Comparison of ENCODE assay signal across 12 cellular contexts in the genomic region with DNA sequence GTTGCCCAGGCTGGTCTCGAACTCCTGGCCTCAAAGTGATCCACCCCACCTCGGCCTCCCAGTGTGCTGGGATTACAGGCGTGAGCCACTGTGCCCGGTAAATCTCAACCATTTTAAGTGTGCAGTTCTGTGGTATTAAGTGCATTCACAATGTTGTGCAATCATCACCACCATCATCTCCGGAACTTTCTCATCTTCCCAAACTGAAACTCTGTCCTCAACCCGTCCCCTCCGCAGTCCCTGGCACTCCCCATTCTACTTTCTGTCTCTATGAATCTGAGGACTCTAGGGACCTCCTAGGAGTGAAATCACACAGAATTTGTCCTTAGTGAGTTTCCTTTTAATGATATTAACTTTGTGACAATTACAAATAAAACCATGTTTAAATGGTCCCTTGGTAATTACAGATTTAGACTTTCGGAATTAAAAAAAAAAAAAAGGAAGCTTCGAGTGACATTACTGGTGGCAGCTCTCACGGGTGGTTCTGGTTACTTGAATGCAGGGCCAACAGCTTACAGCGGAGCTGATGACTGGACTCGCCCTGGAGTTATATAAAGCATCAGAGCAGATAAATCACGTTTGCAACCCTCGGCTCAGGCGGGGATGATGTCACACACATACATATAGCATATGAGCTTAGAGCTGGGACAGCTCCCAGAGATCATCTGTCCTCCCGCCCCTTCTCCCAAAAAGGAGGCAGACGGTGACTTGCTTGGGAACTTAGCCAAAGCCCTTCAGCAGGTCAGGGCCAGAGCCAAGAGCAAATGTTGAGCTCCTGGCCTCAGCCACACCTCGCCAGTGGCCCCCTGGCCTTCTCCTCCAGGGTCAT.
DNase-seq lines count a peak whose midpoint lies in the region; ATAC-seq and TF ChIP-seq lines count a peak whose summit lies in the region.
"Had no signal": no experiment of that assay in that cellular context is flagged by ENCODE, and none has a peak within 500 bp of the region (broad histone marks: within the 10 kb centered on the region; RNA-seq: fewer than 3 reads in every experiment).

No MANE protein-coding gene starts in this region.

- ATAC-seq in HG02678 (IDR thresholded peaks at IDR 0.05; ENCODE audit: unreplicated experiment) = no peak
- ATAC-seq in GM21786 (IDR thresholded peaks at IDR 0.05; ENCODE audit: unreplicated experiment) = no peak
- ATAC-seq in CD8-positive, alpha-beta T cell = no peak
- no peak for ATAC-seq in HG03095 (IDR thresholded peaks at IDR 0.05; ENCODE audit: unreplicated experiment)

- H3K4me1 ChIP-seq in CD8-positive, alpha-beta T cell (ENCODE audit: insufficient read depth, low read length) = no peaks in the 10 kb centered on the region
- H3K4me1 ChIP-seq: parathyroid adenoma, thyroid gland had no signal

- CTCF ChIA-PET in CD8-positive, alpha-beta T cell (lab: Charles Lee) = interaction anchor here (0.6 to 0.9 kb wide), 2 partner anchors 41 to 170 kb away, joined by 4 to 5 read pairs; no protein-coding TSS in a partner anchor

- peak overlapping the region; percentile 17 for H3K4me3 ChIP-seq in fibroblast of pulmonary artery (replicated peaks; ENCODE audit: low read depth, low read length)
- no peak overlapping the region for H3K4me3 ChIP-seq in CD8-positive, alpha-beta T cell (ENCODE audit: low read depth, low read length)
- H3K4me3 ChIP-seq: thyroid gland had no signal

- no peaks in the 10 kb centered on the region for H3K4me1 Mint-ChIP-seq in CD8-positive, alpha-beta T cell (ENCODE audit: low read depth)

- H3K9me3 Mint-ChIP-seq in CD8-positive, alpha-beta T cell = no peaks in the 10 kb centered on the region

- H3K27ac ChIP-seq in CD8-positive, alpha-beta T cell (ENCODE audit: low read depth, low read length) = no peak overlapping the region
- H3K27ac ChIP-seq: parathyroid adenoma, thyroid gland had no signal

- intact Hi-C loops in CD8-positive, alpha-beta T cell (cut with DNase I, micrococcal nuclease) = no loop called here

- no peaks in the 10 kb centered on the region for H3K36me3 ChIP-seq in CD8-positive, alpha-beta T cell (ENCODE audit: insufficient read depth, low read length)

- H3K4me3 Mint-ChIP-seq in CD8-positive, alpha-beta T cell = no peak overlapping the region

- no peaks in the 10 kb centered on the region for H3K27me3 ChIP-seq in CD8-positive, alpha-beta T cell (ENCODE audit: insufficient read depth, low read length)
- H3K27me3 ChIP-seq: thyroid gland had no signal

- TF ChIP-seq CTCF in fibroblast of pulmonary artery (IDR thresholded peaks at IDR 0.05; ENCODE audit: low read length, missing control alignments) = no peak
- TF ChIP-seq CTCF in CD8-positive, alpha-beta T cell (IDR thresholded peaks at IDR 0.05) = no peak

- POLR2A ChIA-PET in CD8-positive, alpha-beta T cell (lab: Charles Lee) = interaction anchor here (0.6 kb wide), 1 partner anchor 32 kb away, joined by 3 read pairs; no protein-coding TSS in a partner anchor

- H3K27ac Mint-ChIP-seq in CD8-positive, alpha-beta T cell = no peak overlapping the region

- DNase-seq in CD1c-positive myeloid dendritic cell (ENCODE audit: extremely low spot score) (peak; percentile 74), NCI-H226 (peak; percentile 18), fibroblast of pulmonary artery (ENCODE audit: low read depth) (peak; percentile 91), non-pigmented ciliary epithelial cell (ENCODE audit: low read depth) (peak; percentile 36)
- no peak for DNase-seq in CD8-positive, alpha-beta T cell
- DNase-seq: activated CD4-positive, alpha-beta T cell treated with anti-CD3 and anti-CD28 coated beads, Interleukin-2, amount 50 U/mL, for 1 hour; DND-41; thyroid gland had no signal

- H3K9me3 ChIP-seq in CD8-positive, alpha-beta T cell (ENCODE audit: low read length) = no peaks in the 10 kb centered on the region
- H3K9me3 ChIP-seq: thyroid gland had no signal

- H3K27me3 Mint-ChIP-seq in CD8-positive, alpha-beta T cell (ENCODE audit: low read depth) = no peaks in the 10 kb centered on the region

- H3K36me3 Mint-ChIP-seq in CD8-positive, alpha-beta T cell = no peaks in the 10 kb centered on the region

Comparison
In these comparisons a context has a peak if more than half of its experiments do, and no peak if none do; other contexts are left out.
1. DNase-seq: peak in CD1c-positive myeloid dendritic cell (single experiment), NCI-H226 (single experiment), fibroblast of pulmonary artery (single experiment) and non-pigmented ciliary epithelial cell (single experiment); none in CD8-positive, alpha-beta T cell (0 of 7).